Comparison of ENCODE assay signal across 17 cellular contexts in the genomic region with DNA sequence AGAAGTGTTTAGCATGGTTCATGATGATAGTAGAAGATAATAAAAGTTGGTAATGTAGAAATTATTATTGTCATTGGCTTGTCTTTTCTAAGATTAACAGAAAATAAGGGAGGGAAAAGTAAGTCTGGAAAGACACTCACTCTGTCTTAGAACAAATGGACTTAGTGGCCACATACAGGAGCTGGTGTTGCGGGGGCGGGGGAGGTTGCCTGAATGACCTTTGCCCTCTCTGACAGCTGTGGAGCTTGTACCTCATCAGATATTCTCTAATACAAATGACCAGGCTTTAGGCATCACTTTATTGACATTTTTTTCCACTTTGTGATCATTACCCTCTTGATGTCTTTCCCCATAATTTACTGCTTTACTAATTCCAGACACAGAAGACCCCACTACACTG. TPM values are rescaled to one million over a fixed set of nuclear protein-coding genes. Genes with fewer than 3 reads are reported as not detected.
A peak's percentile ranks its signal among the peaks of the same experiment; 100 is the strongest.
DNase-seq lines count a peak whose midpoint lies in the region; ATAC-seq, FAIRE-seq and TF ChIP-seq lines count a peak whose summit lies in the region.
"Had no signal": no experiment of that assay in that cellular context is flagged by ENCODE, and none has a peak within 500 bp of the region (broad histone marks: within the 10 kb centered on the region; RNA-seq: fewer than 3 reads in every experiment).

No MANE protein-coding gene starts in this region.

- H3K9me3 Mint-ChIP-seq in activated CD4-positive, alpha-beta T cell treated with anti-CD3 and anti-CD28 coated beads, Interleukin-2, amount 10 ng/mL, durations not matched to agents 24 days and 14 days: peaks cover 10% of the 10 kb centered on the region
- H3K9me3 Mint-ChIP-seq in activated CD4-positive, alpha-beta T cell treated with anti-CD3 and anti-CD28 coated beads, Interleukin-2, amount 10 ng/mL, durations not matched to agents 7 days and 5 days: no peaks in the 10 kb centered on the region
- no peaks in the 10 kb centered on the region for H3K9me3 Mint-ChIP-seq in neural crest cell
- H3K9me3 Mint-ChIP-seq: H9 had no signal

- no peaks in the 10 kb centered on the region for H3K9me3 ChIP-seq in HCT116 (ENCODE audit: control insufficient read depth in 1 of 2, insufficient read depth in 1 of 2, low read depth in 1 of 2, low read length in 2 of 2)
- no peaks in the 10 kb centered on the region for H3K9me3 ChIP-seq in esophagus muscularis mucosa
- no peaks in the 10 kb centered on the region for H3K9me3 ChIP-seq in pancreas
- H3K9me3 ChIP-seq: Peyer's patch had no signal

- FAIRE-seq in RCC 7860 (lab: Jason Lieb, UNC): no peak
- FAIRE-seq in pancreas (lab: Jason Lieb, UNC): no peak

- no peak overlapping the region for H3K9ac ChIP-seq in HCT116 (ENCODE audit: low read length)
- H3K9ac ChIP-seq: BLaER1 treated with 17β-estradiol and CSF1 and Interleukin-3, amounts not matched to agents 10 nM and 100 nM had no signal

- no peak for TF ChIP-seq EP300 in esophagus muscularis mucosa (IDR thresholded peaks at IDR 0.05)

- ATAC-seq in HCT116: no peak
- ATAC-seq in pancreas: no peak

- H3K4me3 ChIP-seq in HCT116 (replicated peaks in 1 of 2; ENCODE audit: low read depth in 1 of 2, low read length in 2 of 2): no peak overlapping the region
- H3K4me3 ChIP-seq in esophagus muscularis mucosa: no peak overlapping the region
- H3K4me3 ChIP-seq in pancreas: no peak overlapping the region
- H3K4me3 ChIP-seq: BLaER1 treated with 17β-estradiol and CSF1 and Interleukin-3, amounts not matched to agents 10 nM and 100 nM; Peyer's patch had no signal

- H3K79me2 ChIP-seq in HCT116 (ENCODE audit: insufficient read depth, low read length): no peaks in the 10 kb centered on the region

- H4K20me1 ChIP-seq in HCT116 (ENCODE audit: insufficient read depth): no peaks in the 10 kb centered on the region

- H3K4me1 ChIP-seq in HCT116 (ENCODE audit: control insufficient read depth in 1 of 2, insufficient read depth in 2 of 2, low read length in 2 of 2) (peaks cover 2 to 41% of the 10 kb centered on the region in 2 experiments; a peak in 3 of 4 replicates), esophagus muscularis mucosa (peaks cover 0 to 2% (median under 1%) of the 10 kb centered on the region in 4 donors), pancreas (no peaks in the 10 kb centered on the region)

- H3K36me3 Mint-ChIP-seq in activated CD4-positive, alpha-beta T cell treated with anti-CD3 and anti-CD28 coated beads, Interleukin-2, amount 10 ng/mL, durations not matched to agents 24 days and 14 days (ENCODE audit: low read depth): no peaks in the 10 kb centered on the region
- H3K36me3 Mint-ChIP-seq in activated CD4-positive, alpha-beta T cell treated with anti-CD3 and anti-CD28 coated beads, Interleukin-2, amount 10 ng/mL, durations not matched to agents 7 days and 5 days (ENCODE audit: low read depth): no peaks in the 10 kb centered on the region
- H3K36me3 Mint-ChIP-seq in neural crest cell (ENCODE audit: low read depth): peaks cover 30% of the 10 kb centered on the region

- intact Hi-C loops in activated CD4-positive, alpha-beta T cell treated with anti-CD3 and anti-CD28 coated beads, Interleukin-2, amount 10 ng/mL, durations not matched to agents 24 days and 14 days (cut with micrococcal nuclease): no loop called here
- intact Hi-C loops in HCT116 (cut with micrococcal nuclease): no loop called here
- intact Hi-C loops in esophagus muscularis mucosa (cut with DNase I): no loop called here
- intact Hi-C loops in pancreas (cut with DNase I): no loop called here

- H3K27me3 ChIP-seq in HCT116 (ENCODE audit: insufficient read depth, low read length): no peaks in the 10 kb centered on the region
- peaks cover 0 to 3% (median 0%) of the 10 kb centered on the region in 4 donors for H3K27me3 ChIP-seq in esophagus muscularis mucosa
- no peaks in the 10 kb centered on the region for H3K27me3 ChIP-seq in pancreas
- H3K27me3 ChIP-seq: Peyer's patch had no signal

- no peaks in the 10 kb centered on the region for H3K27me3 Mint-ChIP-seq in activated CD4-positive, alpha-beta T cell treated with anti-CD3 and anti-CD28 coated beads, Interleukin-2, amount 10 ng/mL, durations not matched to agents 24 days and 14 days
- H3K27me3 Mint-ChIP-seq in activated CD4-positive, alpha-beta T cell treated with anti-CD3 and anti-CD28 coated beads, Interleukin-2, amount 10 ng/mL, durations not matched to agents 7 days and 5 days: no peaks in the 10 kb centered on the region
- H3K27me3 Mint-ChIP-seq in neural crest cell (ENCODE audit: low read depth): no peaks in the 10 kb centered on the region

- H3K9me2 ChIP-seq in HCT116 (ENCODE audit: insufficient read depth): no peaks in the 10 kb centered on the region

- peak overlapping the region; percentile 67 for H3K27ac Mint-ChIP-seq in activated CD4-positive, alpha-beta T cell treated with anti-CD3 and anti-CD28 coated beads, Interleukin-2, amount 10 ng/mL, durations not matched to agents 24 days and 14 days
- H3K27ac Mint-ChIP-seq in activated CD4-positive, alpha-beta T cell treated with anti-CD3 and anti-CD28 coated beads, Interleukin-2, amount 10 ng/mL, durations not matched to agents 7 days and 5 days: no peak overlapping the region
- H3K27ac Mint-ChIP-seq in neural crest cell (ENCODE audit: unreplicated experiment): no peak overlapping the region
- H3K27ac Mint-ChIP-seq: H9 had no signal

- POLR2A ChIA-PET in activated CD4-positive, alpha-beta T cell treated with anti-CD3 and anti-CD28 coated beads, Interleukin-2, amount 10 ng/mL, durations not matched to agents 7 days and 5 days (lab: Charles Lee): no interaction called here
- POLR2A ChIA-PET in HCT116 (lab: Charles Lee): interaction anchor here (0.7 to 3.9 kb wide), 3 partner anchors 9 to 27 kb away, joined by 3 to 19 read pairs (median 6); a partner anchor contains a TSS

- H3K27ac ChIP-seq in HCT116 (ENCODE audit: low read depth, low read length) (no peak overlapping the region), esophagus muscularis mucosa (replicated peaks in 1 of 4) (no peak overlapping the region), pancreas (no peak overlapping the region)
- H3K27ac ChIP-seq: BLaER1 treated with 17β-estradiol and CSF1 and Interleukin-3, amounts not matched to agents 10 nM and 100 nM; Peyer's patch had no signal

- no peaks in the 10 kb centered on the region for H3K36me3 ChIP-seq in HCT116 (ENCODE audit: control insufficient read depth in 1 of 2, insufficient read depth in 2 of 2, low read length in 2 of 2)
- no peaks in the 10 kb centered on the region for H3K36me3 ChIP-seq in esophagus muscularis mucosa
- no peaks in the 10 kb centered on the region for H3K36me3 ChIP-seq in pancreas
- H3K36me3 ChIP-seq: BLaER1 treated with 17β-estradiol and CSF1 and Interleukin-3, amounts not matched to agents 10 nM and 100 nM; Peyer's patch had no signal

- TF ChIP-seq CTCF in HCT116 (IDR thresholded peaks at IDR 0.05 in 2 of 3, conservative IDR thresholded peaks at IDR 0.05 in 1 of 3; ENCODE audit: borderline replicate concordance in 1 of 3, insufficient read depth in 1 of 3, low read depth in 2 of 3, low read length in 2 of 3) (no peak), esophagus muscularis mucosa (IDR thresholded peaks at IDR 0.05) (no peak), neural crest cell (conservative IDR thresholded peaks at IDR 0.05) (no peak), pancreas (IDR thresholded peaks at IDR 0.05) (no peak)

- RAD21 ChIA-PET in HCT116 (lab: Charles Lee; ENCODE audit: low non-redundant PET in 1 of 2, low total read pairs in 2 of 2, uncharacterized antibody in 2 of 2, unreplicated experiment in 2 of 2): interaction anchor here in 1 of 2 experiments (1.2 kb wide), 1 partner anchor 15 kb away, joined by 3 read pairs; no protein-coding TSS in a partner anchor

- peaks cover 49% of the 10 kb centered on the region for H3K4me1 Mint-ChIP-seq in activated CD4-positive, alpha-beta T cell treated with anti-CD3 and anti-CD28 coated beads, Interleukin-2, amount 10 ng/mL, durations not matched to agents 24 days and 14 days
- H3K4me1 Mint-ChIP-seq in activated CD4-positive, alpha-beta T cell treated with anti-CD3 and anti-CD28 coated beads, Interleukin-2, amount 10 ng/mL, durations not matched to agents 7 days and 5 days: peaks cover 23% of the 10 kb centered on the region
- peaks cover 60% of the 10 kb centered on the region for H3K4me1 Mint-ChIP-seq in neural crest cell

- CTCF ChIA-PET in activated CD4-positive, alpha-beta T cell treated with anti-CD3 and anti-CD28 coated beads, Interleukin-2, amount 10 ng/mL, durations not matched to agents 7 days and 5 days (lab: Charles Lee): interaction anchor here (1.1 to 2.6 kb wide), 3 partner anchors 8 to 268 kb away, joined by 3 to 22 read pairs (median 3); no protein-coding TSS in a partner anchor
- CTCF ChIA-PET in HCT116 (lab: Charles Lee): interaction anchor here (1.0 to 3.9 kb wide), 5 partner anchors 9 to 39 kb away, joined by 3 to 46 read pairs (median 4); a partner anchor contains a TSS

- DNase-seq in activated CD4-positive, alpha-beta T cell treated with anti-CD3 and anti-CD28 coated beads, Interleukin-2, amount 10 ng/mL, durations not matched to agents 24 days and 14 days: no peak
- DNase-seq in activated CD4-positive, alpha-beta T cell treated with anti-CD3 and anti-CD28 coated beads, Interleukin-2, amount 10 ng/mL, durations not matched to agents 7 days and 5 days: no peak
- no peak for DNase-seq in HCT116 (ENCODE audit: low read depth, low spot score)
- DNase-seq in esophagus muscularis mucosa (ENCODE audit: extremely low spot score): peak; percentile 34
- no peak for DNase-seq in neural crest cell (ENCODE audit: low read depth, low spot score)
- no peak for DNase-seq in medulla oblongata (ENCODE audit: extremely low spot score)
- DNase-seq in RCC 7860 (ENCODE audit: low spot score): no peak
- DNase-seq in pancreas: no peak
- DNase-seq: H9, MM.1S, NCI-H1105, NCI-H1694 treated with DMSO at 0.1 percent for 48 hours, NCI-H446 treated with DMSO at 0.1 percent for 48 hours, NCI-H774 had no signal

- no TSS peak for BruUV-seq in HCT116 (replicated peaks; lab: Mats Ljungman, UMichigan)

- TF ChIP-seq POLR2A in HCT116 (IDR thresholded peaks at IDR 0.05; ENCODE audit: borderline replicate concordance, extremely low read depth, insufficient read depth, insufficient read length) (no peak), esophagus muscularis mucosa (IDR thresholded peaks at IDR 0.05; ENCODE audit: low read depth) (no peak)

- TF ChIP-seq RAD21 in HCT116 (IDR thresholded peaks at IDR 0.05; ENCODE audit: low read depth): no peak

- H3K4me3 Mint-ChIP-seq in activated CD4-positive, alpha-beta T cell treated with anti-CD3 and anti-CD28 coated beads, Interleukin-2, amount 10 ng/mL, durations not matched to agents 24 days and 14 days: no peak overlapping the region
- no peak overlapping the region for H3K4me3 Mint-ChIP-seq in activated CD4-positive, alpha-beta T cell treated with anti-CD3 and anti-CD28 coated beads, Interleukin-2, amount 10 ng/mL, durations not matched to agents 7 days and 5 days
- peak overlapping the region; percentile 99 for H3K4me3 Mint-ChIP-seq in neural crest cell
- H3K4me3 Mint-ChIP-seq: H9 had no signal

- H2AFZ ChIP-seq in HCT116 (ENCODE audit: low read depth, low read length, poor library complexity, severe bottlenecking): no peak overlapping the region

- peak overlapping the region; percentile 29 for H3K4me2 ChIP-seq in HCT116 (ENCODE audit: low read length)
- H3K4me2 ChIP-seq: BLaER1 treated with 17β-estradiol and CSF1 and Interleukin-3, amounts not matched to agents 10 nM and 100 nM had no signal

- whole genome bisulfite sequencing in esophagus muscularis mucosa: 84% methylated on average over 2 of the region's 2 CpGs
- WGBS in pancreas, 2 donors: 79 to 82% methylated on average over 2 of the region's 2 CpGs

RNA-seq across cellular contexts. Expression of a gene that starts 5.9 kb away (rescaled TPM):
- 0.33 and 0.44 TPM in 2 replicates for total RNA-seq in activated CD4-positive, alpha-beta T cell treated with anti-CD3 and anti-CD28 coated beads, Interleukin-2, amount 10 ng/mL, durations not matched to agents 24 days and 14 days
- total RNA-seq in activated CD4-positive, alpha-beta T cell treated with anti-CD3 and anti-CD28 coated beads, Interleukin-2, amount 10 ng/mL, durations not matched to agents 7 days and 5 days: under 1 TPM; 0.33 to 0.47 TPM
- total RNA-seq in HCT116 (2021; ENCODE audit: unreplicated experiment) (0.64 TPM), esophagus muscularis mucosa (1 to 10 TPM in 2 of 4 donors, under 1 TPM in 2; 0.83 to 4.0 (median 1.3) TPM), neural crest cell (62.6 and 70.2 TPM in 2 replicates), pancreas (1 to 10 TPM in 3 of 6 donors, under 1 TPM in 3; 0.28 to 3.1 (median 1.3) TPM)
- 0.35 and 0.47 TPM in 2 replicates for polyA plus RNA-seq in HCT116 (2012)
- polyA plus RNA-seq in pancreas: 10 to 100 TPM; 14.2 to 50.7 TPM
- total RNA-seq: A172 had no signal

RNA-seq across cellular contexts. Expression of a gene that starts 25.8 kb away (rescaled TPM):
- total RNA-seq in activated CD4-positive, alpha-beta T cell treated with anti-CD3 and anti-CD28 coated beads, Interleukin-2, amount 10 ng/mL, durations not matched to agents 24 days and 14 days: 39.5 TPM in 2 replicates
- total RNA-seq in activated CD4-positive, alpha-beta T cell treated with anti-CD3 and anti-CD28 coated beads, Interleukin-2, amount 10 ng/mL, durations not matched to agents 7 days and 5 days: 10 to 100 TPM; 36.9 to 40.0 TPM
- 295 TPM for total RNA-seq in HCT116 (2021; ENCODE audit: unreplicated experiment)
- 142 and 150 TPM in 2 replicates for polyA plus RNA-seq in HCT116 (2012)
- 10 to 100 TPM in 3 of 4 donors, 1 to 10 TPM in 1; 6.5 to 15.0 (median 12.2) TPM for total RNA-seq in esophagus muscularis mucosa
- total RNA-seq in neural crest cell: 52.7 and 55.6 TPM in 2 replicates
- total RNA-seq in pancreas: 10 to 100 TPM; 10.3 to 15.4 (median 13.0) TPM
- polyA plus RNA-seq in pancreas: 10 to 100 TPM; 14.5 to 19.5 TPM

RNA-seq across cellular contexts. Expression of a gene that starts 29.9 kb away (rescaled TPM):
- total RNA-seq in activated CD4-positive, alpha-beta T cell treated with anti-CD3 and anti-CD28 coated beads, Interleukin-2, amount 10 ng/mL, durations not matched to agents 24 days and 14 days: not detected in 2 replicates
- not detected for total RNA-seq in activated CD4-positive, alpha-beta T cell treated with anti-CD3 and anti-CD28 coated beads, Interleukin-2, amount 10 ng/mL, durations not matched to agents 7 days and 5 days
- total RNA-seq in HCT116 (2021; ENCODE audit: unreplicated experiment): not detected
- 0.04 TPM in 1 of 2 replicates, not detected in the other for polyA plus RNA-seq in HCT116 (2012)
- not detected for total RNA-seq in esophagus muscularis mucosa
- not detected in 2 replicates for total RNA-seq in neural crest cell
- under 1 TPM in 4 of 6 donors, not detected in 2; 0.04 to 0.14 (median 0.08) TPM for total RNA-seq in pancreas
- polyA plus RNA-seq in pancreas: not detected
- total RNA-seq: H9, Peyer's patch had no signal

Comparison
In these comparisons a context has a peak if more than half of its experiments do, and no peak if none do; other contexts are left out.
1. RNA of a gene that starts 5.9 kb away (total RNA-seq): 62.6 to 70.2 TPM in neural crest cell; 0.28 to 3.1 TPM in pancreas, 0.83 to 4.0 TPM in esophagus muscularis mucosa, 0.64 TPM in HCT116 (single experiment), 0.33 to 0.47 TPM in activated CD4-positive, alpha-beta T cell treated with anti-CD3 and anti-CD28 coated beads, Interleukin-2, amount 10 ng/mL, durations not matched to agents 7 days and 5 days and 0.33 to 0.44 TPM in activated CD4-positive, alpha-beta T cell treated with anti-CD3 and anti-CD28 coated beads, Interleukin-2, amount 10 ng/mL, durations not matched to agents 24 days and 14 days; every median in the first group is over 10 times any median in the second.